In the genomic region with DNA sequence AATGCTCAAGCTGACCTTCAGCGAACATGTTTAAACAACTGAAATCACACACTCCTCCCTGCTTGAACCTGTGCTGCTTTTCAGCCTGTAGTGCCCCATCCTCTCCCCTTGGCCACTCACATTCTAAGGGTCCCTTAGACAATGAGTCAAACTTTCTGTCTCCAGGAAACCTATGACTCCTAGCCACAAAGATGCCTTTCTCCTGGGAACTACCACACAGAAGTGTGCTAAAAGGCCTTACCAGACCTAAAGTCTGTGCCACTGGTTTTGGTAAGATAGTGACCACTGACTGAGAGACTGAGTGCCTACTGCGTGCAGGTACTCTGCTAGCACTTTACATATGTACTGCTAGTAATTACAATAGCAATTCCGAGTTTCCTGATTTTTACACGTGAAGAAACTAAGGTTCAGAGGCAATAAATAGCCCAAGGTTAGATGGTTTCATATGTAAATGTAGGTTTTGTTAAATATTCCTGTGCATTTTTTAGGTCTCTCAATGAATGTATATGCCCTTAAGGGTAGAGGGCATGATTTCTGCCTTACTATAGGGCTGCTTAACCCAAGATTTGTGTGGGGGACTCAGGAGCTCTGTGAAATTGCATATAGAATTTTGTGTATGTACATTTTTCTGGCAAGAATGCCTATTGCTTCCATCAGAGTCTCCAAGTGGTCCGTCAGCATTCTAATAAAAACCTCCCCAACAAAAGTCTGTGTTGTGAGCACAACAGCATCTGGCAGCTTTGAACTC, we compare ENCODE assay signal across 2 cellular contexts.
TF ChIP-seq lines count a peak whose summit lies in the region.

No MANE protein-coding gene starts in this region.

TF ChIP-seq in GM23338, 12 proteins besides CTCF, POLR2A, EP300 and RAD21:
- TF ChIP-seq STAT1 (IDR thresholded peaks at IDR 0.05; ENCODE audit: unreplicated experiment) = no peak
- no peak for TF ChIP-seq CREB1 (CRISPR knock-in tag; IDR thresholded peaks at IDR 0.05; ENCODE audit: low read depth)
- TF ChIP-seq, protein P1, sequence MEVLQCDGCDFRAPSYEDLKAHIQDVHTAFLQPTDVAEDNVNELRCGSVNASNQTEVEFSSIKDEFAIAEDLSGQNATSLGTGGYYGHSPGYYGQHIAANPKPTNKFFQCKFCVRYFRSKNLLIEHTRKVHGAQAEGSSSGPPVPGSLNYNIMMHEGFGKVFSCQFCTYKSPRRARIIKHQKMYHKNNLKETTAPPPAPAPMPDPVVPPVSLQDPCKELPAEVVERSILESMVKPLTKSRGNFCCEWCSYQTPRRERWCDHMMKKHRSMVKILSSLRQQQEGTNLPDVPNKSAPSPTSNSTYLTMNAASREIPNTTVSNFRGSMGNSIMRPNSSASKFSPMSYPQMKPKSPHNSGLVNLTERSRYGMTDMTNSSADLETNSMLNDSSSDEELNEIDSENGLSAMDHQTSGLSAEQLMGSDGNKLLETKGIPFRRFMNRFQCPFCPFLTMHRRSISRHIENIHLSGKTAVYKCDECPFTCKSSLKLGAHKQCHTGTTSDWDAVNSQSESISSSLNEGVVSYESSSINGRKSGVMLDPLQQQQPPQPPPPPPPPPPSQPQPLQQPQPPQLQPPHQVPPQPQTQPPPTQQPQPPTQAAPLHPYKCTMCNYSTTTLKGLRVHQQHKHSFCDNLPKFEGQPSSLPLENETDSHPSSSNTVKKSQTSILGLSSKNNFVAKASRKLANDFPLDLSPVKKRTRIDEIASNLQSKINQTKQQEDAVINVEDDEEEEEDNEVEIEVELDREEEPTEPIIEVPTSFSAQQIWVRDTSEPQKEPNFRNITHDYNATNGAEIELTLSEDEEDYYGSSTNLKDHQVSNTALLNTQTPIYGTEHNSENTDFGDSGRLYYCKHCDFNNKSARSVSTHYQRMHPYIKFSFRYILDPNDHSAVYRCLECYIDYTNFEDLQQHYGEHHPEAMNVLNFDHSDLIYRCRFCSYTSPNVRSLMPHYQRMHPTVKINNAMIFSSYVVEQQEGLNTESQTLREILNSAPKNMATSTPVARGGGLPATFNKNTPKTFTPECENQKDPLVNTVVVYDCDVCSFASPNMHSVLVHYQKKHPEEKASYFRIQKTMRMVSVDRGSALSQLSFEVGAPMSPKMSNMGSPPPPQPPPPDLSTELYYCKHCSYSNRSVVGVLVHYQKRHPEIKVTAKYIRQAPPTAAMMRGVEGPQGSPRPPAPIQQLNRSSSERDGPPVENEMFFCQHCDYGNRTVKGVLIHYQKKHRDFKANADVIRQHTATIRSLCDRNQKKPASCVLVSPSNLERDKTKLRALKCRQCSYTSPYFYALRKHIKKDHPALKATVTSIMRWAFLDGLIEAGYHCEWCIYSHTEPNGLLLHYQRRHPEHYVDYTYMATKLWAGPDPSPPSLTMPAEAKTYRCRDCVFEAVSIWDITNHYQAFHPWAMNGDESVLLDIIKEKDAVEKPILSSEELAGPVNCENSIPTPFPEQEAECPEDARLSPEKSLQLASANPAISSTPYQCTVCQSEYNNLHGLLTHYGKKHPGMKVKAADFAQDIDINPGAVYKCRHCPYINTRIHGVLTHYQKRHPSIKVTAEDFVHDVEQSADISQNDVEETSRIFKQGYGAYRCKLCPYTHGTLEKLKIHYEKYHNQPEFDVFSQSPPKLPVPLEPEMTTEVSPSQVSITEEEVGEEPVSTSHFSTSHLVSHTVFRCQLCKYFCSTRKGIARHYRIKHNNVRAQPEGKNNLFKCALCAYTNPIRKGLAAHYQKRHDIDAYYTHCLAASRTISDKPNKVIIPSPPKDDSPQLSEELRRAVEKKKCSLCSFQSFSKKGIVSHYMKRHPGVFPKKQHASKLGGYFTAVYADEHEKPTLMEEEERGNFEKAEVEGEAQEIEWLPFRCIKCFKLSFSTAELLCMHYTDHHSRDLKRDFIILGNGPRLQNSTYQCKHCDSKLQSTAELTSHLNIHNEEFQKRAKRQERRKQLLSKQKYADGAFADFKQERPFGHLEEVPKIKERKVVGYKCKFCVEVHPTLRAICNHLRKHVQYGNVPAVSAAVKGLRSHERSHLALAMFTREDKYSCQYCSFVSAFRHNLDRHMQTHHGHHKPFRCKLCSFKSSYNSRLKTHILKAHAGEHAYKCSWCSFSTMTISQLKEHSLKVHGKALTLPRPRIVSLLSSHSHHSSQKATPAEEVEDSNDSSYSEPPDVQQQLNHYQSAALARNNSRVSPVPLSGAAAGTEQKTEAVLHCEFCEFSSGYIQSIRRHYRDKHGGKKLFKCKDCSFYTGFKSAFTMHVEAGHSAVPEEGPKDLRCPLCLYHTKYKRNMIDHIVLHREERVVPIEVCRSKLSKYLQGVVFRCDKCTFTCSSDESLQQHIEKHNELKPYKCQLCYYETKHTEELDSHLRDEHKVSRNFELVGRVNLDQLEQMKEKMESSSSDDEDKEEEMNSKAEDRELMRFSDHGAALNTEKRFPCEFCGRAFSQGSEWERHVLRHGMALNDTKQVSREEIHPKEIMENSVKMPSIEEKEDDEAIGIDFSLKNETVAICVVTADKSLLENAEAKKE (CRISPR knock-in tag; IDR thresholded peaks at IDR 0.05) = no peak
- TF ChIP-seq EZH2phosphoT487 (IDR thresholded peaks at IDR 0.05; ENCODE audit: unreplicated experiment) = no peak
- TF ChIP-seq, protein P2, sequence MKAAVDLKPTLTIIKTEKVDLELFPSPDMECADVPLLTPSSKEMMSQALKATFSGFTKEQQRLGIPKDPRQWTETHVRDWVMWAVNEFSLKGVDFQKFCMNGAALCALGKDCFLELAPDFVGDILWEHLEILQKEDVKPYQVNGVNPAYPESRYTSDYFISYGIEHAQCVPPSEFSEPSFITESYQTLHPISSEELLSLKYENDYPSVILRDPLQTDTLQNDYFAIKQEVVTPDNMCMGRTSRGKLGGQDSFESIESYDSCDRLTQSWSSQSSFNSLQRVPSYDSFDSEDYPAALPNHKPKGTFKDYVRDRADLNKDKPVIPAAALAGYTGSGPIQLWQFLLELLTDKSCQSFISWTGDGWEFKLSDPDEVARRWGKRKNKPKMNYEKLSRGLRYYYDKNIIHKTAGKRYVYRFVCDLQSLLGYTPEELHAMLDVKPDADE (IDR thresholded peaks at IDR 0.05) = no peak

TF ChIP-seq in SK-N-SH, 30 proteins besides CTCF, POLR2A, EP300 and RAD21:
- no peak for TF ChIP-seq SIN3A (IDR thresholded peaks at IDR 0.05; ENCODE audit: borderline replicate concordance, low read depth, low read length)
- TF ChIP-seq JUND (IDR thresholded peaks at IDR 0.05) = 0 out of 2 replicates have a peak, but pooled peaks have one; percentile 10
- TF ChIP-seq FOXM1 (IDR thresholded peaks at IDR 0.05; ENCODE audit: low read depth) = no peak
- TF ChIP-seq TCF12 (IDR thresholded peaks at IDR 0.05) = no peak
- TF ChIP-seq NFIC (IDR thresholded peaks at IDR 0.05; ENCODE audit: borderline replicate concordance) = no peak
- no peak for TF ChIP-seq TEAD4 (IDR thresholded peaks at IDR 0.05; ENCODE audit: borderline replicate concordance, insufficient read depth)
- peak; percentile 54; the same call in 1 of the 2 replicates for TF ChIP-seq FOSL2 (IDR thresholded peaks at IDR 0.05; ENCODE audit: borderline replicate concordance, low read depth)
